ENCODE assay signal across 30 cellular contexts in the genomic region with DNA sequence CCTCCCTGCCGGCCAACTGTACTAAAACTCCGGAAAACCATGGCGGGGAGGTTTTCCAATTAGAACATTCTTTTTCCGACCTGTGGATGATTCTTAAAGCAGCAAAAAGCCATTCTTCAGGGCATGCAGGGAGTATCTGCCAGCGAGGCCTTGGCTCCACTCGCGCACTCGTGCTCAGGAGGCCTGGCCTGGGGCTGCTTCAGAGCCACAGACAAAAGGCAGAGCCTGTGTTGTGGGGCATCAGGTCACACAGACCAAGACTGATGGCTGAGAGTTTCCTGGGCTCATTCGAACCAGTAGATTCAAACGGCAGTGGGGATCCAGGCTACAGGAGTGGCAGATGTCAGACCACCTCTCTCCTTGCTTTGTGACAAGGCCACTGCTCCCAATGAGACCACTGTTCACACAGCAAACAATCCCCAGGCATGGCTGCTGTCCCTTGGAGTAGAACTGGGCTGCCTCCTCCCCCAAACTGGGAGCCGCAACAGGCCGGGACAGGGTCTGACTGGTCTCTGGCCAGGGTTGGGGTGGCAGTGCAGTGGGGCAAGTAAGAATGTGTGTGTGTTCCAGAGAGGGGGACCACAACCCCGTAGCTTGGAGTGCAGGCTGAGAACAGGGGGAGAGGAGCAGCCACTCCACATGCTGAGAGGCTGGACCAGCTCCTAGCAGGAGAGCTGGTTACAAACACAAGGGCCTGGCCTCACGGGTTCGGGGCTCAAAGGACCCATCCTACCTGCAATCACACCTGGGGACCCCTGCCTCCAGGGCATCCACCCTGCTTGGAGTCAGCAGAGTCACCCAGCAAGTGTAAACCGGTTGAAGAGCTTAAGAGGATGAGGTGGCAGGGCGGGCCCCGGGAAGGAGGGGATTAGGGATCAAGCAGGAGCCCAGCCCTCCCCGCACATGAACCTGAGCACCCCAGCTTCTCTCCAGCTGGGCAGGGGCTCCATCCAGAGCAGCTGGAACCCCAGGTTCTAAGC. TPM values are rescaled to one million over a fixed set of nuclear protein-coding genes. Genes with fewer than 3 reads are reported as not detected.
DNase-seq lines count a peak whose midpoint lies in the region; FAIRE-seq and TF ChIP-seq lines count a peak whose summit lies in the region.
"Had no signal": no experiment of that assay in that cellular context is flagged by ENCODE, and none has a peak within 500 bp of the region (broad histone marks: within the 10 kb centered on the region; RNA-seq: fewer than 3 reads in every experiment).

No MANE protein-coding gene starts in this region.

- peaks cover 13% of the 10 kb centered on the region for H3K27me3 Mint-ChIP-seq in chondrocyte (ENCODE audit: low read depth)

- peak overlapping the region; percentile 10 for H3K4me2 ChIP-seq in keratinocyte (ENCODE audit: control insufficient read depth, extremely low read depth, insufficient read depth, low read depth, low read length)

- FAIRE-seq in keratinocyte (lab: Jason Lieb, UNC): no peak
- FAIRE-seq: endothelial cell of umbilical vein, G401.6, islet of Langerhans had no signal

- H3K27ac Mint-ChIP-seq in chondrocyte (ENCODE audit: unreplicated experiment): no peak overlapping the region
- H3K27ac Mint-ChIP-seq: activated CD4-positive, alpha-beta T cell treated with anti-CD3 and anti-CD28 coated beads for 36 hours; activated T-helper 2 cell treated with anti-CD3 and anti-CD28 coated beads, Interferon-gamma antibody, Interleukin-2, Interleukin-4, amounts not matched to agents 10 μg/mL and 5 μg/mL and 100 μg/mL, durations not matched to agents 14 hours and 24 hours and 36 hours; IgD-negative memory B cell; progenitor cell of endocrine pancreas had no signal

- peaks cover 4% of the 10 kb centered on the region for H3K4me1 Mint-ChIP-seq in chondrocyte (ENCODE audit: low read depth)
- H3K4me1 Mint-ChIP-seq: activated CD4-positive, alpha-beta T cell treated with anti-CD3 and anti-CD28 coated beads for 36 hours; brain had no signal

- no peak for TF ChIP-seq CTCF in chondrocyte (IDR thresholded peaks at IDR 0.05)
- no peak for TF ChIP-seq CTCF in keratinocyte (optimal IDR thresholded peaks at IDR 0.05 in 1 of 3, IDR thresholded peaks at IDR 0.05 in 1 of 3, conservative IDR thresholded peaks at IDR 0.05 in 1 of 3; ENCODE audit: extremely low read depth in 1 of 3, insufficient read depth in 2 of 3, low read length in 3 of 3)

- peak overlapping the region; percentile 37 for H2AFZ ChIP-seq in keratinocyte (ENCODE audit: control insufficient read depth, low read length)

- peak overlapping the region; percentile 36 for H3K27ac ChIP-seq in keratinocyte (ENCODE audit: control insufficient read depth, insufficient read depth, low read length)
- H3K27ac ChIP-seq: dorsolateral prefrontal cortex, left ventricle myocardium inferior, neutrophil, Peyer's patch, right lobe of liver, transverse colon had no signal

- H4K20me1 ChIP-seq in keratinocyte (ENCODE audit: control insufficient read depth, extremely low read depth, insufficient read depth, low read length): no peaks in the 10 kb centered on the region

- H3K9me1 ChIP-seq in keratinocyte (ENCODE audit: control insufficient read depth, extremely low read depth, insufficient read depth, low read length): no peaks in the 10 kb centered on the region

- peaks cover 43% of the 10 kb centered on the region for H3K4me1 ChIP-seq in keratinocyte (ENCODE audit: control insufficient read depth, extremely low read depth, insufficient read depth, low read length)
- H3K4me1 ChIP-seq: left ventricle myocardium inferior, Peyer's patch, right lobe of liver, transverse colon had no signal

- no peaks in the 10 kb centered on the region for H3K79me2 ChIP-seq in keratinocyte (ENCODE audit: control insufficient read depth, insufficient read depth, low read length)

- dilution Hi-C loops in keratinocyte (cut with MboI; ENCODE audit: extremely low pct_ligation_motif_present, low sequenced_read_pairs): no loop called here

- no peaks in the 10 kb centered on the region for H3K9me3 ChIP-seq in keratinocyte (ENCODE audit: control insufficient read depth, low read depth, low read length)
- H3K9me3 ChIP-seq: left ventricle myocardium inferior, neutrophil, Peyer's patch, right lobe of liver, transverse colon had no signal

- no peaks in the 10 kb centered on the region for H3K27me3 ChIP-seq in keratinocyte (ENCODE audit: control insufficient read depth, extremely low read depth, insufficient read depth, low read length)
- H3K27me3 ChIP-seq: Peyer's patch, right lobe of liver had no signal

- H3K36me3 ChIP-seq in keratinocyte (ENCODE audit: control insufficient read depth in 2 of 2, extremely low read depth in 1 of 2, insufficient read depth in 2 of 2, low read length in 2 of 2): no peaks in the 10 kb centered on the region
- H3K36me3 ChIP-seq: left ventricle myocardium inferior, neutrophil, Peyer's patch, right lobe of liver, transverse colon had no signal

- DNase-seq in NCI-H82 treated with DMSO at 0.1 percent for 48 hours (lab: John Stamatoyannopoulos, UW; ENCODE audit: unreplicated experiment) (peak; percentile 4), chondrocyte (ENCODE audit: low spot score) (peak; percentile 68), keratinocyte (ENCODE audit: low read depth, low spot score) (no peak), MV-4-11 (lab: John Stamatoyannopoulos, UW) (no peak), NCI-H446 treated with DMSO at 0.1 percent for 48 hours (lab: John Stamatoyannopoulos, UW) (no peak), NCI-H510A treated with DMSO at 0.1 percent for 48 hours (lab: John Stamatoyannopoulos, UW) (no peak), inferior parietal cortex (ENCODE audit: extremely low spot score) (no peak)
- DNase-seq: activated CD4-positive, alpha-beta T cell treated with anti-CD3 and anti-CD28 coated beads for 36 hours; activated naive CD4-positive, alpha-beta T cell treated with anti-CD3 and anti-CD28 coated beads, Interleukin-2, amount 50 U/mL, for 16 hours; activated T-cell treated with anti-CD3 and anti-CD28 coated beads for 4 hours; COR-L47; DMS79; left ventricle myocardium inferior; NCI-H1105; NCI-H187; NCI-H69; Peyer's patch; stimulated activated CD4-positive, alpha-beta T cell treated with anti-CD3 and anti-CD28 coated beads, Interleukin-4, amount 100 ng/mL, for 24 hours; SW 1271; transverse colon had no signal

- H3K9ac ChIP-seq in keratinocyte (ENCODE audit: control insufficient read depth, extremely low read depth, insufficient read depth, low read length): peak overlapping the region; percentile 4

- H3K4me3 ChIP-seq in keratinocyte (ENCODE audit: control insufficient read depth in 2 of 3, extremely low read depth in 1 of 3, insufficient read depth in 2 of 3, low read depth in 1 of 3, low read length in 3 of 3): no peak overlapping the region
- H3K4me3 ChIP-seq: dorsolateral prefrontal cortex, left ventricle myocardium inferior, Peyer's patch, right lobe of liver, transverse colon had no signal

- H3K9me3 Mint-ChIP-seq in chondrocyte (ENCODE audit: low read depth): peaks cover 21% of the 10 kb centered on the region
- H3K9me3 Mint-ChIP-seq: activated T-helper 2 cell treated with anti-CD3 and anti-CD28 coated beads, Interferon-gamma antibody, Interleukin-2, Interleukin-4, amounts not matched to agents 10 μg/mL and 5 μg/mL and 100 μg/mL, durations not matched to agents 14 hours and 24 hours and 36 hours; IgD-negative memory B cell had no signal

- no peak overlapping the region for H3K4me3 Mint-ChIP-seq in chondrocyte (ENCODE audit: unreplicated experiment)
- H3K4me3 Mint-ChIP-seq: activated CD4-positive, alpha-beta T cell treated with anti-CD3 and anti-CD28 coated beads for 36 hours; brain; IgD-negative memory B cell had no signal

- peaks cover 9% of the 10 kb centered on the region for H3K36me3 Mint-ChIP-seq in chondrocyte (ENCODE audit: low read depth)
- H3K36me3 Mint-ChIP-seq: brain, IgD-negative memory B cell had no signal

RNA-seq across cellular contexts. Expression of a gene that starts 3.9 kb away (rescaled TPM):
- total RNA-seq in chondrocyte: 6.0 to 14.0 TPM (median 13.7 TPM) in 3 replicates
- 48.6 to 73.2 TPM (median 55.6 TPM) in 3 replicates for polyA plus RNA-seq in keratinocyte
- 30.6 TPM for polyA plus RNA-seq in keratinocyte (2011; ENCODE audit: low read depth)
- polyA plus RNA-seq in keratinocyte (2011; cell fraction: cytosol; rRNA removed): 36.5 and 56.8 TPM in 2 replicates
- polyA plus RNA-seq in keratinocyte (2011; cell fraction: nucleus; rRNA removed): 65.5 and 89.6 TPM in 2 replicates
- 32.2 and 96.3 TPM in 2 replicates for polyA plus RNA-seq in keratinocyte (2012; ENCODE audit: low replicate concordance)
- 49.2 to 74.7 TPM (median 58.6 TPM) in 3 replicates for polyA minus RNA-seq in keratinocyte
- 37.0 TPM for polyA minus RNA-seq in keratinocyte (2011; cell fraction: cytosol; rRNA and poly(A)+ RNA removed)
- polyA minus RNA-seq in keratinocyte (2011; cell fraction: nucleus; rRNA and poly(A)+ RNA removed): 36.8 and 45.4 TPM in 2 replicates

Comparison
In these comparisons a context has a peak if more than half of its experiments do, and no peak if none do; other contexts are left out.
1. DNase-seq: peak in NCI-H82 treated with DMSO at 0.1 percent for 48 hours (single experiment) and chondrocyte (single experiment); none in keratinocyte (single experiment), MV-4-11 (single experiment), NCI-H446 treated with DMSO at 0.1 percent for 48 hours (single experiment), NCI-H510A treated with DMSO at 0.1 percent for 48 hours (single experiment) and inferior parietal cortex (single experiment).